ENCODE assay signal across 18 cellular contexts in the genomic region with DNA sequence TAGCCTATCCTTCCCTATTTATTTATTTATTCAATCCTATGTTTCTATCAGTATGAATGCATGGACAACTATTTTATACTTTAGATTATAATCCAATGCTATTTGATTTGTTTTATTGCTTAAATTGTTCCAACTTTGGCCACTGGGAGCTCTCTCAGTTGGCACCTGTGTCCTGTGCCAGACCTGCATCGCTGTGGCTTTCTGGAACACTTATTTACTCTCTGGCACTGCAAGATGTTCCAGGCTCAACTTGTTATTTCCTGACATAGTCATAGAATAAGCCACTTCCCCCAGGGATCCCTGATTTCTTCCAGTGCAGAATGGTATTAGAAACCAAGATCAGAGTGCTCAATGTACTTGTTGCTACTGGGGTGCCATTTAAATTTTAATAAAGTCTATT. TPM values are rescaled to one million over a fixed set of nuclear protein-coding genes. Genes with fewer than 3 reads are reported as not detected.
"Had no signal": no experiment of that assay in that cellular context is flagged by ENCODE, and none has a peak within 500 bp of the region (broad histone marks: within the 10 kb centered on the region; RNA-seq: fewer than 3 reads in every experiment).

No MANE protein-coding gene starts in this region.

- H3K4me3 Mint-ChIP-seq: activated CD4-positive, alpha-beta memory T cell treated with anti-CD3 and anti-CD28 coated beads for 36 hours; activated CD4-positive, alpha-beta T cell treated with anti-CD3 and anti-CD28 coated beads for 36 hours; activated CD8-positive, alpha-beta memory T cell treated with anti-CD3 and anti-CD28 coated beads, Interleukin-2, amount 10 ng/mL, durations not matched to agents 7 days and 5 days; activated naive CD4-positive, alpha-beta T cell treated with anti-CD3 and anti-CD28 coated beads, Interleukin-2, amount 10 ng/mL, durations not matched to agents 7 days and 5 days; memory B cell; naive thymus-derived CD4-positive, alpha-beta T cell had no signal

- DNase-seq: activated CD4-positive, alpha-beta memory T cell treated with anti-CD3 and anti-CD28 coated beads for 36 hours; activated CD4-positive, alpha-beta T cell treated with anti-CD3 and anti-CD28 coated beads for 36 hours; activated CD8-positive, alpha-beta memory T cell treated with anti-CD3 and anti-CD28 coated beads, Interleukin-2, amount 10 ng/mL, durations not matched to agents 7 days and 5 days; activated naive CD4-positive, alpha-beta T cell treated with anti-CD3 and anti-CD28 coated beads, Interleukin-2, amount 10 ng/mL, durations not matched to agents 7 days and 5 days; activated T-cell treated with anti-CD3 and anti-CD28 coated beads, Interleukin-2, amount 50 U/mL, for 1 hour; esophagus squamous epithelium; hippocampal formation; kidney; left ventricle myocardium superior; mucosa of descending colon; naive thymus-derived CD4-positive, alpha-beta T cell; pancreas; stimulated activated CD4-positive, alpha-beta T cell treated with anti-CD3 and anti-CD28 coated beads, Interleukin-1b, Interleukin-23, amount 100 ng/mL, for 48 hours; upper lobe of right lung had no signal

- H3K27me3 Mint-ChIP-seq: activated CD4-positive, alpha-beta memory T cell treated with anti-CD3 and anti-CD28 coated beads for 36 hours had no signal

- H3K36me3 ChIP-seq: esophagus squamous epithelium, pancreas, thoracic aorta, upper lobe of right lung had no signal

- H3K36me3 Mint-ChIP-seq: activated CD4-positive, alpha-beta memory T cell treated with anti-CD3 and anti-CD28 coated beads for 36 hours; activated CD8-positive, alpha-beta memory T cell treated with anti-CD3 and anti-CD28 coated beads, Interleukin-2, amount 10 ng/mL, durations not matched to agents 7 days and 5 days; activated naive CD4-positive, alpha-beta T cell treated with anti-CD3 and anti-CD28 coated beads, Interleukin-2, amount 10 ng/mL, durations not matched to agents 7 days and 5 days; memory B cell; naive thymus-derived CD4-positive, alpha-beta T cell had no signal

- H3K27ac Mint-ChIP-seq: activated CD4-positive, alpha-beta memory T cell treated with anti-CD3 and anti-CD28 coated beads for 36 hours; activated CD4-positive, alpha-beta T cell treated with anti-CD3 and anti-CD28 coated beads for 36 hours; activated CD8-positive, alpha-beta memory T cell treated with anti-CD3 and anti-CD28 coated beads, Interleukin-2, amount 10 ng/mL, durations not matched to agents 7 days and 5 days; activated naive CD4-positive, alpha-beta T cell treated with anti-CD3 and anti-CD28 coated beads, Interleukin-2, amount 10 ng/mL, durations not matched to agents 7 days and 5 days; memory B cell had no signal

- H3K4me1 Mint-ChIP-seq: activated CD4-positive, alpha-beta T cell treated with anti-CD3 and anti-CD28 coated beads for 36 hours; activated CD8-positive, alpha-beta memory T cell treated with anti-CD3 and anti-CD28 coated beads, Interleukin-2, amount 10 ng/mL, durations not matched to agents 7 days and 5 days; activated naive CD4-positive, alpha-beta T cell treated with anti-CD3 and anti-CD28 coated beads, Interleukin-2, amount 10 ng/mL, durations not matched to agents 7 days and 5 days; memory B cell; naive thymus-derived CD4-positive, alpha-beta T cell had no signal

- ATAC-seq: activated CD4-positive, alpha-beta T cell treated with anti-CD3 and anti-CD28 coated beads for 36 hours; activated CD8-positive, alpha-beta memory T cell treated with anti-CD3 and anti-CD28 coated beads, Interleukin-2, amount 10 ng/mL, durations not matched to agents 7 days and 5 days; left ventricle myocardium superior; mucosa of descending colon; naive thymus-derived CD4-positive, alpha-beta T cell; pancreas; upper lobe of right lung had no signal

- H3K27ac ChIP-seq: esophagus squamous epithelium, pancreas, thoracic aorta, upper lobe of right lung had no signal

- H3K9me3 ChIP-seq: esophagus squamous epithelium, mucosa of descending colon, pancreas, thoracic aorta, upper lobe of right lung had no signal

- H3K9me3 Mint-ChIP-seq: activated CD4-positive, alpha-beta memory T cell treated with anti-CD3 and anti-CD28 coated beads for 36 hours; activated naive CD4-positive, alpha-beta T cell treated with anti-CD3 and anti-CD28 coated beads, Interleukin-2, amount 10 ng/mL, durations not matched to agents 7 days and 5 days; memory B cell had no signal

- H3K4me3 ChIP-seq: esophagus squamous epithelium, mucosa of descending colon, pancreas, thoracic aorta, upper lobe of right lung had no signal

- H3K4me1 ChIP-seq: esophagus squamous epithelium, pancreas, upper lobe of right lung had no signal

- H3K27me3 ChIP-seq: esophagus squamous epithelium, pancreas, upper lobe of right lung had no signal

RNA-seq across cellular contexts. Expression of a gene that starts 5.8 kb away (rescaled TPM):
- total RNA-seq: activated CD4-positive, alpha-beta memory T cell treated with anti-CD3 and anti-CD28 coated beads for 36 hours; activated CD4-positive, alpha-beta T cell treated with anti-CD3 and anti-CD28 coated beads for 36 hours; activated CD8-positive, alpha-beta memory T cell treated with anti-CD3 and anti-CD28 coated beads, Interleukin-2, amount 10 ng/mL, durations not matched to agents 7 days and 5 days; esophagus squamous epithelium; fibroblast of villous mesenchyme; kidney; left ventricle myocardium superior; mucosa of descending colon; naive thymus-derived CD4-positive, alpha-beta T cell; pancreas; renal cortical epithelial cell; thoracic aorta; upper lobe of right lung had no signal
